13 cellular contexts compared by ENCODE assay signal in genomic region chr7:36284470-36284869, GRCh38.
DNase-seq lines count a peak whose midpoint lies in the region; ATAC-seq, FAIRE-seq and TF ChIP-seq lines count a peak whose summit lies in the region.
"Had no signal": no experiment of that assay in that cellular context is flagged by ENCODE, and none has a peak within 500 bp of the region (broad histone marks: within the 10 kb centered on the region; RNA-seq: fewer than 3 reads in every experiment).

No MANE protein-coding gene starts in this region.

- peaks cover 13% of the 10 kb centered on the region for H3K36me3 Mint-ChIP-seq in effector memory CD8-positive, alpha-beta T cell (ENCODE audit: insufficient read depth)

- H2AFZ ChIP-seq in HepG2 (ENCODE audit: low read length) (no peak overlapping the region), MM.1S (ENCODE audit: low read length) (no peak overlapping the region)

- peaks cover 68 to 72% of the 10 kb centered on the region in 2 donors for H3K4me1 Mint-ChIP-seq in effector memory CD8-positive, alpha-beta T cell (ENCODE audit: low read depth in 2 of 2)

- H3K4me3 ChIP-seq in HepG2 (replicated peaks in 1 of 3; ENCODE audit: insufficient read depth in 1 of 3, low read depth in 2 of 3, low read length in 3 of 3) (no peak overlapping the region), right lobe of liver (no peak overlapping the region), RWPE2 (ENCODE audit: severe bottlenecking) (no peak overlapping the region), MM.1S (ENCODE audit: low read length) (no peak overlapping the region)
- H3K4me3 ChIP-seq: suprapubic skin had no signal

- CTCF ChIA-PET in HepG2 (lab: Yijun Ruan, JAX; ENCODE audit: low intra/inter-chr PET ratio, low total read pairs): no interaction called here

- no peak for FAIRE-seq in HepG2 (lab: Jason Lieb, UNC)
- FAIRE-seq: small intestine had no signal

- WGBS in HepG2 (ENCODE audit: low lambda C conversion rate): 97% methylated on average over 17 of the region's 18 CpGs
- WGBS in right lobe of liver (ENCODE audit: insufficient coverage, low coverage, low lambda C conversion rate, missing lambda C conversion rate): 46% methylated on average over 4 of the region's 18 CpGs

- no peak overlapping the region for H3K27ac ChIP-seq in HepG2 (ENCODE audit: extremely low read length, insufficient read depth, low read length)
- no peak overlapping the region for H3K27ac ChIP-seq in right lobe of liver
- H3K27ac ChIP-seq in RWPE2 (ENCODE audit: poor library complexity, severe bottlenecking): no peak overlapping the region
- H3K27ac ChIP-seq in MM.1S (ENCODE audit: low read length): no peak overlapping the region
- H3K27ac ChIP-seq: suprapubic skin had no signal

- H3K36me3 ChIP-seq in HepG2 (replicated peaks in 1 of 2; ENCODE audit: control insufficient read depth in 1 of 2, insufficient read depth in 2 of 2, low read length in 2 of 2) (peaks cover 3 to 25% of the 10 kb centered on the region in 2 experiments; a peak in 4 of 5 replicates), right lobe of liver (no peaks in the 10 kb centered on the region), RWPE2 (ENCODE audit: low read depth) (no peaks in the 10 kb centered on the region), MM.1S (replicated peaks; ENCODE audit: insufficient read depth, low read length) (no peaks in the 10 kb centered on the region)
- H3K36me3 ChIP-seq: suprapubic skin had no signal

- H3K27me3 ChIP-seq in HepG2 (ENCODE audit: control insufficient read depth in 1 of 2, insufficient read depth in 2 of 2, low read length in 2 of 2): no peaks in the 10 kb centered on the region
- no peaks in the 10 kb centered on the region for H3K27me3 ChIP-seq in right lobe of liver
- no peaks in the 10 kb centered on the region for H3K27me3 ChIP-seq in RWPE2 (ENCODE audit: insufficient read depth, poor library complexity, severe bottlenecking)
- no peaks in the 10 kb centered on the region for H3K27me3 ChIP-seq in MM.1S (replicated peaks; ENCODE audit: insufficient read depth, low read length)
- H3K27me3 ChIP-seq: suprapubic skin had no signal

- H4K20me1 ChIP-seq in HepG2 (ENCODE audit: insufficient read depth, low read length) (no peaks in the 10 kb centered on the region), MM.1S (ENCODE audit: insufficient read depth, low read length) (no peaks in the 10 kb centered on the region)

- in situ Hi-C loops in HepG2 (cut with HindIII; ENCODE audit: extremely low pct_ligation_motif_present, low pct_unique_long_range_greater_than_20kb): no loop called here

- no TSS peak for BruUV-seq in HepG2 (replicated peaks; lab: Mats Ljungman, UMichigan)

- H3K9ac ChIP-seq in HepG2 (ENCODE audit: insufficient read depth, low read depth, low read length): no peak overlapping the region
- H3K9ac ChIP-seq in MM.1S (ENCODE audit: low read length): no peak overlapping the region

- H3K9me3 ChIP-seq in HepG2 (ENCODE audit: low read length) (no peaks in the 10 kb centered on the region), right lobe of liver (no peaks in the 10 kb centered on the region), RWPE2 (ENCODE audit: severe bottlenecking) (no peaks in the 10 kb centered on the region), MM.1S (replicated peaks; ENCODE audit: insufficient read depth, low read length) (no peaks in the 10 kb centered on the region)
- H3K9me3 ChIP-seq: suprapubic skin had no signal

- TF ChIP-seq POLR2A in HepG2 (IDR thresholded peaks at IDR 0.05; ENCODE audit: insufficient read depth in 1 of 2, low read depth in 2 of 2, low read length in 2 of 2): no peak
- no peak for TF ChIP-seq POLR2A in right lobe of liver (IDR thresholded peaks at IDR 0.05)

- no peak for TF ChIP-seq RAD21 in HepG2 (CRISPR knock-in tag; IDR thresholded peaks at IDR 0.05)

- TF ChIP-seq EP300 in HepG2 (IDR thresholded peaks at IDR 0.05; ENCODE audit: low read depth in 2 of 2, low read length in 2 of 2) (no peak), HepG2 (CRISPR knock-in tag; IDR thresholded peaks at IDR 0.05; ENCODE audit: borderline replicate concordance) (no peak)

- no peaks in the 10 kb centered on the region for H3F3A ChIP-seq in MM.1S (ENCODE audit: insufficient read depth, low read length)

- ATAC-seq in HepG2 (no peak), right lobe of liver (no peak), RWPE2 (ENCODE audit: low read depth) (no peak), HG02973 (IDR thresholded peaks at IDR 0.05; ENCODE audit: unreplicated experiment) (no peak), GM18520 (IDR thresholded peaks at IDR 0.05; ENCODE audit: unreplicated experiment) (no peak), GM18498 (IDR thresholded peaks at IDR 0.05; ENCODE audit: unreplicated experiment) (no peak)
- no peak for ATAC-seq in effector memory CD8-positive, alpha-beta T cell (replicated peaks)
- ATAC-seq: SK-N-SH treated with all-trans-retinoic acid at 6 μM for 48 hours had no signal

- peak overlapping the region; percentile 82 to 100 for H3K27ac Mint-ChIP-seq in effector memory CD8-positive, alpha-beta T cell

- peaks cover 82% of the 10 kb centered on the region for H3K4me1 ChIP-seq in HepG2 (ENCODE audit: insufficient read depth, low read length)
- peaks cover 0 to 14% (median 4%) of the 10 kb centered on the region in 4 donors for H3K4me1 ChIP-seq in right lobe of liver
- H3K4me1 ChIP-seq in RWPE2 (ENCODE audit: insufficient read depth, poor library complexity, severe bottlenecking): peaks cover 16% of the 10 kb centered on the region
- H3K4me1 ChIP-seq in MM.1S (ENCODE audit: low read length): peaks cover 10% of the 10 kb centered on the region

- TF ChIP-seq CTCF in HepG2 (CRISPR knock-in tag; IDR thresholded peaks at IDR 0.05): peak; percentile 16; the same call in 1 of the 2 replicates
- TF ChIP-seq CTCF in right lobe of liver (IDR thresholded peaks at IDR 0.05): no peak
- no peak for TF ChIP-seq CTCF in RWPE2 (IDR thresholded peaks at IDR 0.05; ENCODE audit: poor library complexity, severe bottlenecking)
- no peak for TF ChIP-seq CTCF in MM.1S (IDR thresholded peaks at IDR 0.05; ENCODE audit: low read length)

- H3K4me2 ChIP-seq in HepG2 (ENCODE audit: low read depth, low read length) (no peak overlapping the region), MM.1S (ENCODE audit: low read depth, low read length) (no peak overlapping the region)

- H3K79me2 ChIP-seq in HepG2 (ENCODE audit: insufficient read depth, low read length) (no peaks in the 10 kb centered on the region), MM.1S (ENCODE audit: low read length) (no peaks in the 10 kb centered on the region)

- H3K4me3 Mint-ChIP-seq in effector memory CD8-positive, alpha-beta T cell: peak overlapping the region in 1 of 2 donors; percentile 53

- H3K27me3 Mint-ChIP-seq in effector memory CD8-positive, alpha-beta T cell: peaks cover 0 to 2% of the 10 kb centered on the region in 2 donors

- intact Hi-C loops in HepG2 (cut with micrococcal nuclease; ENCODE audit: unreplicated experiment): no loop called here
- intact Hi-C loops in right lobe of liver (cut with DNase I): loop anchor here in 1 of 2 donors (10.0 kb wide), 1 partner anchor 130 kb away; the partner anchor contains the start of gene EEPD1

- POLR2A ChIA-PET in HepG2 (lab: Yijun Ruan, JAX): no interaction called here

- no peaks in the 10 kb centered on the region for H3K9me2 ChIP-seq in MM.1S (replicated peaks; ENCODE audit: insufficient read depth, low read length)

- no peaks in the 10 kb centered on the region for H3K9me3 Mint-ChIP-seq in effector memory CD8-positive, alpha-beta T cell

- no peak for DNase-seq in HepG2 (ENCODE audit: low spot score)
- DNase-seq in right lobe of liver: no peak
- DNase-seq in RWPE2 (ENCODE audit: low spot score): peak; percentile 42
- no peak for DNase-seq in effector memory CD8-positive, alpha-beta T cell
- DNase-seq in MM.1S: no peak
- DNase-seq: activated CD4-positive, alpha-beta T cell treated with anti-CD3 and anti-CD28 coated beads for 1 hour; NCI-H2081; small intestine had no signal

TF ChIP-seq in HepG2, 621 proteins besides CTCF, POLR2A, EP300 and RAD21:
- TF ChIP-seq RORA (CRISPR knock-in tag; IDR thresholded peaks at IDR 0.05): no peak
- TF ChIP-seq STAG1 (CRISPR knock-in tag; IDR thresholded peaks at IDR 0.05): peak; percentile 20; the same call in 1 of the 2 replicates
- TF ChIP-seq U2AF1 (optimal IDR thresholded peaks at IDR 0.05; ENCODE audit: low read depth, low read length): no peak
- no peak for TF ChIP-seq RNF219 (CRISPR knock-in tag; IDR thresholded peaks at IDR 0.05)
- peak; percentile 57 for TF ChIP-seq ZBTB33 (CRISPR knock-in tag; IDR thresholded peaks at IDR 0.05)
